In genomic region chr4:165215761-165216593, GRCh38 we compare ENCODE assay signal across 8 cellular contexts. TPM values are rescaled to one million over a fixed set of nuclear protein-coding genes. Genes with fewer than 3 reads are reported as not detected.
DNase-seq lines count a peak whose midpoint lies in the region; ATAC-seq, FAIRE-seq and TF ChIP-seq lines count a peak whose summit lies in the region.
"Not testable (repeated sequence)": the region's sequence is repeated elsewhere in the genome, so short reads cannot be mapped to it uniquely, and the experiment has no call there.

No MANE protein-coding gene starts in this region.

- H4K20me1 ChIP-seq in DOHH2 (ENCODE audit: control insufficient read depth, insufficient read depth, low read depth, low read length): not testable (repeated sequence)

- peak overlapping the region; percentile 24; the same call in 1 of the 2 replicates for H3K4me3 ChIP-seq in DOHH2 (ENCODE audit: low read length)
- H3K4me3 ChIP-seq in astrocyte of the spinal cord (ENCODE audit: low read depth, low read length): not testable (repeated sequence)

- ATAC-seq in GM21723 (IDR thresholded peaks at IDR 0.05; ENCODE audit: unreplicated experiment) (peak; percentile 87), HG03060 (IDR thresholded peaks at IDR 0.05; ENCODE audit: low read depth, unreplicated experiment) (peak; percentile 48), HG03571 (IDR thresholded peaks at IDR 0.05; ENCODE audit: unreplicated experiment) (peak; percentile 55)
- peak; percentile 39 to 52 for ATAC-seq in activated CD4-positive, CD25-positive, alpha-beta regulatory T cell treated with anti-CD3 and anti-CD28 coated beads, Interleukin-2, amount 50 U/mL, for 24 hours
- peak in 1 of 2 donors; percentile 29 for ATAC-seq in naive thymus-derived CD8-positive, alpha-beta T cell

- H3K9me3 Mint-ChIP-seq in naive thymus-derived CD8-positive, alpha-beta T cell: not testable (repeated sequence)

- FAIRE-seq in GM19239 (lab: Jason Lieb, UNC): peak; percentile 86

- H3K4me2 ChIP-seq in DOHH2 (ENCODE audit: low read length): peak overlapping the region; percentile 48

- peaks cover 52% of the 10 kb centered on the region for H3K79me2 ChIP-seq in DOHH2 (ENCODE audit: control insufficient read depth, low read length)

- H3K4me3 Mint-ChIP-seq in naive thymus-derived CD8-positive, alpha-beta T cell: peak overlapping the region in 3 of 10 donors; percentile 42 to 72 (median 64)

- H3F3A ChIP-seq in DOHH2 (ENCODE audit: control insufficient read depth, insufficient read depth): not testable (repeated sequence)

- not testable (repeated sequence) for TF ChIP-seq CTCF in DOHH2 (IDR thresholded peaks at IDR 0.05; ENCODE audit: low read depth, low read length, poor library complexity, severe bottlenecking); astrocyte of the spinal cord (IDR thresholded peaks at IDR 0.05; ENCODE audit: low read depth, low read length)

- peaks cover 51% of the 10 kb centered on the region for H3K4me1 ChIP-seq in DOHH2 (ENCODE audit: control insufficient read depth, low read length)

- not testable (repeated sequence) for DNase-seq in GM19239 (ENCODE audit: insufficient read length, low spot score); naive thymus-derived CD8-positive, alpha-beta T cell
- peak; percentile 22 for DNase-seq in astrocyte of the spinal cord (ENCODE audit: low read depth, low spot score)

- H3K9me3 ChIP-seq in DOHH2 (ENCODE audit: control insufficient read depth, insufficient read depth, low read length): not testable (repeated sequence)

- peak overlapping the region; percentile 46 for H3K27ac ChIP-seq in DOHH2 (ENCODE audit: low read depth, low read length)

- POLR2A ChIA-PET in naive thymus-derived CD8-positive, alpha-beta T cell (lab: Charles Lee): not testable (repeated sequence)

- H3K27me3 ChIP-seq in DOHH2 (ENCODE audit: control insufficient read depth, low read length): not testable (repeated sequence)

- in situ Hi-C loops in astrocyte of the spinal cord (cut with HindIII; ENCODE audit: low sequenced_read_pairs): not testable (repeated sequence)

- H3K36me3 Mint-ChIP-seq in naive thymus-derived CD8-positive, alpha-beta T cell: peaks cover 0 to 20% (median 4%) of the 10 kb centered on the region in 3 donors

- not testable (repeated sequence) for H3K27me3 Mint-ChIP-seq in naive thymus-derived CD8-positive, alpha-beta T cell

- peaks cover 37 to 76% (median 66%) of the 10 kb centered on the region in 4 donors for H3K4me1 Mint-ChIP-seq in naive thymus-derived CD8-positive, alpha-beta T cell

- not testable (repeated sequence) for H3K36me3 ChIP-seq in DOHH2 (ENCODE audit: control insufficient read depth, low read length)

- peak overlapping the region in 7 of 10 donors; percentile 21 to 94 (median 50) for H3K27ac Mint-ChIP-seq in naive thymus-derived CD8-positive, alpha-beta T cell

- not testable (repeated sequence) for H3K9me2 ChIP-seq in DOHH2 (replicated peaks; ENCODE audit: control insufficient read depth, low read length)

RNA-seq across cellular contexts. Expression of gene KLHL2, which starts 8.6 kb away (rescaled TPM):
- 10 to 100 TPM; 21.0 to 23.7 TPM for total RNA-seq in naive thymus-derived CD8-positive, alpha-beta T cell
- 10 to 100 TPM in 1 of 3 donors, 1 to 10 TPM in 2; 3.5 to 10.4 (median 6.8) TPM for polyA plus RNA-seq in naive thymus-derived CD8-positive, alpha-beta T cell
